In genomic region chr11:77529685-77530084, GRCh38 we compare ENCODE assay signal across 21 cellular contexts. TPM values are rescaled to one million over a fixed set of nuclear protein-coding genes. Genes with fewer than 3 reads are reported as not detected.
DNase-seq lines count a peak whose midpoint lies in the region; TF ChIP-seq lines count a peak whose summit lies in the region.
"Had no signal": no experiment of that assay in that cellular context is flagged by ENCODE, and none has a peak within 500 bp of the region (broad histone marks: within the 10 kb centered on the region; RNA-seq: fewer than 3 reads in every experiment).

No MANE protein-coding gene starts in this region.

- no peak overlapping the region for H3K4me2 ChIP-seq in neuronal stem cell (ENCODE audit: insufficient read depth, low read length, poor library complexity, severe bottlenecking)
- no peak overlapping the region for H3K4me2 ChIP-seq in smooth muscle cell
- H3K4me2 ChIP-seq: A549; BLaER1 treated with 17β-estradiol and CSF1 and Interleukin-3, amounts not matched to agents 10 nM and 100 nM had no signal

- no peak overlapping the region for H2BK15ac ChIP-seq in neuronal stem cell (ENCODE audit: low read length)

- no peak overlapping the region for H3K18ac ChIP-seq in neuronal stem cell (ENCODE audit: low read length)

- TF ChIP-seq CTCF in neural crest cell (conservative IDR thresholded peaks at IDR 0.05) (no peak), smooth muscle cell (IDR thresholded peaks at IDR 0.05; ENCODE audit: borderline replicate concordance, insufficient read depth, poor library complexity, severe bottlenecking) (no peak)

- H2AFZ ChIP-seq in neuronal stem cell (ENCODE audit: low read length) = peak overlapping the region; percentile 5
- H2AFZ ChIP-seq in smooth muscle cell (ENCODE audit: low read depth) = no peak overlapping the region

- no peak overlapping the region for H3K4ac ChIP-seq in neuronal stem cell (ENCODE audit: low read length)

- no peak overlapping the region for H3K23ac ChIP-seq in neuronal stem cell (ENCODE audit: low read depth, low read length, poor library complexity)

- no peaks in the 10 kb centered on the region for H4K20me1 ChIP-seq in smooth muscle cell (ENCODE audit: low read depth)
- H4K20me1 ChIP-seq: BLaER1 treated with 17β-estradiol and CSF1 and Interleukin-3, amounts not matched to agents 10 nM and 100 nM had no signal

- no peaks in the 10 kb centered on the region for H3K36me3 Mint-ChIP-seq in neural crest cell (ENCODE audit: low read depth)
- H3K36me3 Mint-ChIP-seq: CD14-positive monocyte; CD8-positive, alpha-beta memory T cell had no signal

- in situ Hi-C loops in SK-MEL-5 (cut with HindIII; ENCODE audit: low pct_unique_long_range_greater_than_20kb, low sequenced_read_pairs) = no loop called here

- H3K4me3 Mint-ChIP-seq in neural crest cell = no peak overlapping the region
- H3K4me3 Mint-ChIP-seq: CD14-positive monocyte; CD4-positive, alpha-beta T cell; CD8-positive, alpha-beta memory T cell; H9 had no signal

- H3K27ac ChIP-seq in neuronal stem cell (replicated peaks; ENCODE audit: low read length) = no peak overlapping the region
- H3K27ac ChIP-seq in smooth muscle cell (ENCODE audit: low read depth) = no peak overlapping the region
- H3K27ac ChIP-seq: A549; BLaER1 treated with 17β-estradiol and CSF1 and Interleukin-3, amounts not matched to agents 10 nM and 100 nM had no signal

- H2AK5ac ChIP-seq in neuronal stem cell (ENCODE audit: low read depth, low read length) = no peak overlapping the region

- H3K14ac ChIP-seq in neuronal stem cell (ENCODE audit: low read length) = no peak overlapping the region

- DNase-seq in SK-MEL-5 (ENCODE audit: low read depth, low spot score) = peak; percentile 31
- DNase-seq in neural crest cell (ENCODE audit: low read depth, low spot score) = no peak
- DNase-seq in neuronal stem cell (ENCODE audit: low spot score) = no peak
- DNase-seq in NCI-H187 (lab: John Stamatoyannopoulos, UW) = no peak
- no peak for DNase-seq in OCI-M1 (lab: John Stamatoyannopoulos, UW)
- no peak for DNase-seq in smooth muscle cell (lab: John Stamatoyannopoulos, UW; ENCODE audit: unreplicated experiment)
- DNase-seq: 8988T; ACHN; AML-193; BE2C; CD4-positive, alpha-beta T cell; CD8-positive, alpha-beta memory T cell; DMS 273 treated with DMSO at 0.1 percent for 48 hours; DMS79; EL; GDM1; H9 had no signal

- H3K27me3 ChIP-seq in neuronal stem cell (ENCODE audit: control insufficient read depth in 3 of 3, insufficient read depth in 3 of 3, low read depth in 1 of 3, low read length in 3 of 3) = no peaks in the 10 kb centered on the region
- H3K27me3 ChIP-seq in smooth muscle cell (ENCODE audit: low read depth) = no peaks in the 10 kb centered on the region
- H3K27me3 ChIP-seq: BE2C; BLaER1 treated with 17β-estradiol and CSF1 and Interleukin-3, amounts not matched to agents 10 nM and 100 nM had no signal

- no peaks in the 10 kb centered on the region for H3K36me3 ChIP-seq in neuronal stem cell (replicated peaks in 1 of 2; ENCODE audit: control insufficient read depth in 2 of 2, insufficient read depth in 2 of 2, low read length in 2 of 2)
- H3K36me3 ChIP-seq in smooth muscle cell (ENCODE audit: low read depth) = no peaks in the 10 kb centered on the region
- H3K36me3 ChIP-seq: BLaER1 treated with 17β-estradiol and CSF1 and Interleukin-3, amounts not matched to agents 10 nM and 100 nM had no signal

- no peak overlapping the region for H3K4me3 ChIP-seq in neuronal stem cell (ENCODE audit: low read length in 2 of 2)
- H3K4me3 ChIP-seq in smooth muscle cell = no peak overlapping the region
- H3K4me3 ChIP-seq: A549; BLaER1 treated with 17β-estradiol and CSF1 and Interleukin-3, amounts not matched to agents 10 nM and 100 nM; GM12878 had no signal

- H3K9ac ChIP-seq in neuronal stem cell (ENCODE audit: low read depth, low read length, poor library complexity) (no peak overlapping the region), smooth muscle cell (ENCODE audit: low read depth) (no peak overlapping the region)
- H3K9ac ChIP-seq: BLaER1 treated with 17β-estradiol and CSF1 and Interleukin-3, amounts not matched to agents 10 nM and 100 nM had no signal

- no peaks in the 10 kb centered on the region for H3F3A ChIP-seq in smooth muscle cell (ENCODE audit: low read depth)

- H3K9me3 ChIP-seq in neuronal stem cell (replicated peaks in 1 of 2; ENCODE audit: control insufficient read depth in 2 of 2, insufficient read depth in 1 of 2, low read depth in 1 of 2, low read length in 2 of 2) (no peaks in the 10 kb centered on the region), smooth muscle cell (replicated peaks; ENCODE audit: low read depth) (no peaks in the 10 kb centered on the region)
- H3K9me3 ChIP-seq: A549; BE2C; BLaER1 treated with 17β-estradiol and CSF1 and Interleukin-3, amounts not matched to agents 10 nM and 100 nM had no signal

- no peak overlapping the region for H4K8ac ChIP-seq in neuronal stem cell (ENCODE audit: low read depth, low read length)

- peaks cover 6 to 11% of the 10 kb centered on the region in 2 donors for H3K4me1 ChIP-seq in neuronal stem cell (ENCODE audit: control insufficient read depth in 2 of 2, insufficient read depth in 1 of 2, low read depth in 1 of 2, low read length in 2 of 2)
- peaks cover 14% of the 10 kb centered on the region for H3K4me1 ChIP-seq in smooth muscle cell (ENCODE audit: low read depth)
- H3K4me1 ChIP-seq: A549 had no signal

- WGBS in neuronal stem cell (ENCODE audit: extremely low coverage in 2 of 2, insufficient read length in 2 of 2, insufficient replicate concordance in 1 of 2), 2 donors = no CpG with 5 or more reads among the region's 1 CpG
- 93% methylated on average over 1 of the region's 1 CpG for WGBS in smooth muscle cell (ENCODE audit: low lambda C conversion rate)

- no peaks in the 10 kb centered on the region for H3K9me3 Mint-ChIP-seq in neural crest cell
- H3K9me3 Mint-ChIP-seq: CD14-positive monocyte; CD4-positive, alpha-beta T cell; CD8-positive, alpha-beta memory T cell; H9 had no signal

- no peak overlapping the region for H2BK12ac ChIP-seq in neuronal stem cell (ENCODE audit: low read length)

- no peaks in the 10 kb centered on the region for H3K27me3 Mint-ChIP-seq in neural crest cell (ENCODE audit: low read depth)
- H3K27me3 Mint-ChIP-seq: CD4-positive, alpha-beta T cell had no signal

- no peak overlapping the region for H2BK5ac ChIP-seq in neuronal stem cell (ENCODE audit: low read length)

- H3K27ac Mint-ChIP-seq in neural crest cell (ENCODE audit: unreplicated experiment) = peak overlapping the region; percentile 51
- H3K27ac Mint-ChIP-seq: CD14-positive monocyte; CD4-positive, alpha-beta T cell; CD8-positive, alpha-beta memory T cell had no signal

- H3K4me1 Mint-ChIP-seq in neural crest cell = peaks cover 17% of the 10 kb centered on the region
- H3K4me1 Mint-ChIP-seq: CD14-positive monocyte; CD8-positive, alpha-beta memory T cell had no signal

- H2BK120ac ChIP-seq in neuronal stem cell (ENCODE audit: low read depth, low read length) = no peak overlapping the region

- no peaks in the 10 kb centered on the region for H3K79me2 ChIP-seq in smooth muscle cell (ENCODE audit: low read depth)

- H4K91ac ChIP-seq in neuronal stem cell (ENCODE audit: low read depth, low read length, poor library complexity) = no peak overlapping the region

- H3K79me1 ChIP-seq in neuronal stem cell (ENCODE audit: low read depth, low read length) = no peaks in the 10 kb centered on the region

RNA-seq across cellular contexts. Expression of gene PAK1, which starts 55.8 kb away (rescaled TPM):
- total RNA-seq in SK-MEL-5 (2014; rRNA removed; shearing (Covaris generic)) = 28.8 and 29.0 TPM in 2 replicates
- polyA plus RNA-seq in SK-MEL-5 (2015; cell fraction: cytosol; rRNA removed) = 20.1 and 20.9 TPM in 2 replicates
- 70.0 and 76.4 TPM in 2 replicates for polyA plus RNA-seq in SK-MEL-5 (2015; cell fraction: nucleus; rRNA removed)
- total RNA-seq in neural crest cell (60.5 and 67.7 TPM in 2 replicates), smooth muscle cell (31.7 and 40.6 TPM in 2 replicates)
- 43.9 TPM for polyA plus RNA-seq in neuronal stem cell (2013, experiment 1 of 2)
- polyA plus RNA-seq in neuronal stem cell (2013, experiment 2 of 2) = 46.6 TPM
- polyA plus RNA-seq in smooth muscle cell = 20.5 and 22.4 TPM in 2 replicates
